ENCODE assay signal across 1 cellular context in the genomic region with DNA sequence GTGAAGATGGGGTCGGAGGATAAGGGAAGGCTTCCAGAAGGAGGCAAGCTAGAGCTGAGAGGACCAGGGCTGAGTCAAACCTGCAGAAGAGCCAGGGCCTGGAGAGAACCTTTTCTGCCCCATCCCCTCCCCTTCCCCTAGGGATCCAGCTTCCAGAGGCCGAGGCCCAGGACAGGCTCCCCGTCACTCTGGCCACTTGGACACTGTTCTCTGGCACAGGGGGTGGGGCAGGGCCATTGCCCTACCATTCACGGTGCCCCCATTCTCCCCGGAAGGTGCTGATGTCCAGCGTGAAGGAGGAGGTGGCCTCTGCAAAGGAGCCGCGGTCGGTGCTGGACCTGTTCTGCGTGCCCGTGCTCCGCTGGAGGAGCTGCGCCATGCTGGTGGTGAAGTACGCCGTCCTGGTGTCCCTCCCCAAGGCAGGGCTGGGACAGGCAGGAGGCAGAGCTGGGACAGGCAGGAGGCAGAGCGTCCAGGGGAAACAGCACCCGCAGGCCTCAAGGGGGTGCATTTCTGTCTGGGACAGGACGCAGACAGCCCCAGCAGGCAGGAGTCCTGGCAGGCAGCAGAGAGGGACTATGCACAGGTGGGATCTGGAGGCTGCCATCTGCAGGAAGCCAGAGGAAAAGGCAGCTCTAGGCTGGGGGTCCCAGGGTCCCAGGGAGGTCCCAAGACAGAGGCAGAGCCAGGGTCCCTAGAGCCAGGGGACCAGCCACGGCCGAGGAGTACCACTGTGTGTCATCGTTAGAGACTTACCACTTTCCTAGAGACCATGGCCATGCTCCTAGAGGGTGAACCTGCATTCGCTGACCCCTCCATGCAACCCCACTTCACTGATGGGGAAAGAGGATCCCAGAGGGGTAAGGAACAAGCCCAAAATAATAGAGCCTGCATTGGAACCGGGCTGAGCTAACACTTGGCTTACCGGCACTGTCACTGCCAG.
TF ChIP-seq lines count a peak whose summit lies in the region.

No MANE protein-coding gene starts in this region.

TF ChIP-seq in A549, 52 proteins besides CTCF, POLR2A, EP300 and RAD21 (continued from another document):
- TF ChIP-seq JUN (IDR thresholded peaks at IDR 0.05), result no peak
- no peak for TF ChIP-seq FOXS1 (CRISPR knock-in tag; IDR thresholded peaks at IDR 0.05)
